18 cellular contexts compared by ENCODE assay signal in genomic region chr7:55077581-55078410, GRCh38. TPM values are rescaled to one million over a fixed set of nuclear protein-coding genes. Genes with fewer than 3 reads are reported as not detected.
DNase-seq lines count a peak whose midpoint lies in the region; ATAC-seq and TF ChIP-seq lines count a peak whose summit lies in the region.
"Had no signal": no experiment of that assay in that cellular context is flagged by ENCODE, and none has a peak within 500 bp of the region (broad histone marks: within the 10 kb centered on the region; RNA-seq: fewer than 3 reads in every experiment).

No MANE protein-coding gene starts in this region.

- DNase-seq in breast epithelium (ENCODE audit: low spot score in 2 of 2) (no peak), mammary epithelial cell (no peak), tibial nerve (ENCODE audit: low spot score in 2 of 2) (no peak), tibial artery (no peak)
- DNase-seq: activated CD8-positive, alpha-beta T cell treated with anti-CD3 and anti-CD28 coated beads, Interleukin-2, amount 10 ng/mL, durations not matched to agents 7 days and 5 days; activated T-cell treated with anti-CD3 and anti-CD28 coated beads, Interleukin-2, amount 50 U/mL, for 48 hours; MG63; naive B cell; NCI-H1436 treated with DMSO at 0.1 percent for 48 hours; NCI-H226; SHP77; trophoblast cell had no signal

- no peak for TF ChIP-seq CTCF in breast epithelium (IDR thresholded peaks at IDR 0.05)
- no peak for TF ChIP-seq CTCF in mammary epithelial cell (conservative IDR thresholded peaks at IDR 0.05 in 1 of 2, IDR thresholded peaks at IDR 0.05 in 1 of 2; ENCODE audit: extremely low read depth in 1 of 2, insufficient read depth in 1 of 2, low read depth in 1 of 2, low read length in 2 of 2)
- no peak for TF ChIP-seq CTCF in tibial nerve (IDR thresholded peaks at IDR 0.05)
- TF ChIP-seq CTCF in tibial artery (IDR thresholded peaks at IDR 0.05) = no peak

- intact Hi-C loops in breast epithelium (cut with DNase I; ENCODE audit: low total_unique reads) (no loop called here), mammary epithelial cell (cut with micrococcal nuclease) (no loop called here), tibial artery (cut with DNase I; ENCODE audit: low total_unique reads) (loop anchor here (10.0 kb wide), 1 partner anchor 47 kb away; no protein-coding TSS in a partner anchor)

- H4K20me1 ChIP-seq in mammary epithelial cell (ENCODE audit: insufficient read depth, low read length) = peaks cover 4% of the 10 kb centered on the region

- TF ChIP-seq POLR2A in breast epithelium (IDR thresholded peaks at IDR 0.05) = no peak
- TF ChIP-seq POLR2A in tibial nerve (IDR thresholded peaks at IDR 0.05) = no peak

- 94% methylated on average over 18 of the region's 34 CpGs for WGBS in mammary epithelial cell (ENCODE audit: low coverage, missing lambda C conversion rate)
- 72 to 80% methylated on average over 26 to 34 of the region's 34 CpGs for WGBS in esophagus, 2 donors
- 76 to 81% methylated on average over 28 to 34 of the region's 34 CpGs for WGBS in tibial nerve, 2 donors

- TF ChIP-seq EP300 in tibial nerve (IDR thresholded peaks at IDR 0.05) = no peak

- H3K27ac ChIP-seq in breast epithelium (peak overlapping the region; percentile 16 to 33), mammary epithelial cell (ENCODE audit: insufficient read depth, low read depth, low read length) (no peak overlapping the region), esophagus (ENCODE audit: low read depth in 2 of 2, low read length in 1 of 2) (peak overlapping the region; percentile 51 to 56), tibial nerve (peak overlapping the region in 3 of 4 donors; percentile 68 to 87 (median 78)), tibial artery (no peak overlapping the region)
- H3K27ac ChIP-seq: BLaER1 treated with 17β-estradiol and CSF1 and Interleukin-3, amounts not matched to agents 10 nM and 100 nM had no signal

- no peak overlapping the region for H3K9ac ChIP-seq in mammary epithelial cell (ENCODE audit: insufficient read depth, low read length)
- H3K9ac ChIP-seq in mucosa of stomach (ENCODE audit: low read length) = peak overlapping the region; percentile 61
- H3K9ac ChIP-seq: BLaER1 treated with 17β-estradiol and CSF1 and Interleukin-3, amounts not matched to agents 10 nM and 100 nM had no signal

- H3K9me3 ChIP-seq in breast epithelium (no peaks in the 10 kb centered on the region), mammary epithelial cell (replicated peaks; ENCODE audit: insufficient read depth, low read length) (no peaks in the 10 kb centered on the region), esophagus (ENCODE audit: control insufficient read depth in 2 of 2, insufficient read depth in 1 of 2, low read depth in 1 of 2, low read length in 1 of 2) (no peaks in the 10 kb centered on the region), mucosa of stomach (ENCODE audit: control insufficient read depth, low read length) (no peaks in the 10 kb centered on the region), tibial nerve (no peaks in the 10 kb centered on the region), tibial artery (no peaks in the 10 kb centered on the region)
- H3K9me3 ChIP-seq: BLaER1 treated with 17β-estradiol and CSF1 and Interleukin-3, amounts not matched to agents 10 nM and 100 nM; MG63 had no signal

- ATAC-seq in HG03354 (IDR thresholded peaks at IDR 0.05; ENCODE audit: poor library complexity, severe bottlenecking, unreplicated experiment) = no peak
- no peak for ATAC-seq in SK-N-SH treated with all-trans-retinoic acid at 6 μM for 48 hours
- ATAC-seq: activated CD8-positive, alpha-beta T cell treated with anti-CD3 and anti-CD28 coated beads, Interleukin-2, amount 10 ng/mL, durations not matched to agents 7 days and 5 days; activated naive CD4-positive, alpha-beta T cell treated with anti-CD3 and anti-CD28 coated beads, Interleukin-2, amount 50 U/mL, for 72 hours had no signal

- CTCF ChIA-PET in mammary epithelial cell (lab: Charles Lee; ENCODE audit: low non-redundant PET) = no interaction called here

- H3K36me3 ChIP-seq in breast epithelium = no peaks in the 10 kb centered on the region
- H3K36me3 ChIP-seq in mammary epithelial cell (ENCODE audit: insufficient read depth, low read length) = peaks cover 15% of the 10 kb centered on the region
- peaks cover 0 to 4% of the 10 kb centered on the region in 2 donors for H3K36me3 ChIP-seq in esophagus (ENCODE audit: control insufficient read depth in 2 of 2, insufficient read depth in 2 of 2, low read length in 1 of 2)
- no peaks in the 10 kb centered on the region for H3K36me3 ChIP-seq in mucosa of stomach (ENCODE audit: control insufficient read depth, insufficient read depth, low read length)
- H3K36me3 ChIP-seq in tibial nerve = no peaks in the 10 kb centered on the region
- no peaks in the 10 kb centered on the region for H3K36me3 ChIP-seq in tibial artery
- H3K36me3 ChIP-seq: BLaER1 treated with 17β-estradiol and CSF1 and Interleukin-3, amounts not matched to agents 10 nM and 100 nM had no signal

- in situ Hi-C loops in mammary epithelial cell (cut with MboI; ENCODE audit: low sequenced_read_pairs in 2 of 2) = no loop called here

- dilution Hi-C loops in mammary epithelial cell (cut with HindIII; ENCODE audit: low sequenced_read_pairs) = no loop called here

- H3K79me2 ChIP-seq in mammary epithelial cell (ENCODE audit: insufficient read depth, low read length) = peaks cover 96% of the 10 kb centered on the region

- BruUV-seq in mammary epithelial cell (replicated peaks; lab: Mats Ljungman, UMichigan) = no TSS peak

- H3K4me1 ChIP-seq in breast epithelium = peaks cover 0 to 4% of the 10 kb centered on the region in 2 donors
- H3K4me1 ChIP-seq in mammary epithelial cell (ENCODE audit: insufficient read depth, low read length) = peaks cover 30% of the 10 kb centered on the region
- H3K4me1 ChIP-seq in esophagus (ENCODE audit: control insufficient read depth in 2 of 2, insufficient read depth in 2 of 2, low read length in 1 of 2) = peaks cover 4 to 14% of the 10 kb centered on the region in 2 donors
- H3K4me1 ChIP-seq in mucosa of stomach (ENCODE audit: control insufficient read depth, insufficient read depth, low read length) = peaks cover 70% of the 10 kb centered on the region
- H3K4me1 ChIP-seq in tibial nerve = peaks cover 0 to 96% (median 35%) of the 10 kb centered on the region in 4 donors
- peaks cover 0 to 68% (median 23%) of the 10 kb centered on the region in 4 donors for H3K4me1 ChIP-seq in tibial artery

- no peak overlapping the region for H3K4me2 ChIP-seq in mammary epithelial cell (ENCODE audit: insufficient read depth, low read depth, low read length)

- H3K4me3 ChIP-seq in breast epithelium = no peak overlapping the region
- no peak overlapping the region for H3K4me3 ChIP-seq in mammary epithelial cell (replicated peaks in 1 of 3; ENCODE audit: insufficient read depth in 1 of 3, low read depth in 2 of 3, low read length in 3 of 3)
- H3K4me3 ChIP-seq in esophagus (ENCODE audit: low read depth in 1 of 2, low read length in 2 of 2) = no peak overlapping the region
- no peak overlapping the region for H3K4me3 ChIP-seq in mucosa of stomach (ENCODE audit: low read length)
- H3K4me3 ChIP-seq in tibial nerve = no peak overlapping the region
- H3K4me3 ChIP-seq in tibial artery = no peak overlapping the region
- H3K4me3 ChIP-seq: BLaER1 treated with 17β-estradiol and CSF1 and Interleukin-3, amounts not matched to agents 10 nM and 100 nM; MG63 had no signal

- H3K27me3 ChIP-seq in breast epithelium = no peaks in the 10 kb centered on the region
- no peaks in the 10 kb centered on the region for H3K27me3 ChIP-seq in mammary epithelial cell (ENCODE audit: insufficient read depth, low read length)
- no peaks in the 10 kb centered on the region for H3K27me3 ChIP-seq in esophagus (ENCODE audit: control insufficient read depth in 1 of 2, insufficient read depth in 2 of 2, low read length in 2 of 2)
- H3K27me3 ChIP-seq in mucosa of stomach (ENCODE audit: control insufficient read depth, insufficient read depth, low read length) = no peaks in the 10 kb centered on the region
- H3K27me3 ChIP-seq in tibial nerve = no peaks in the 10 kb centered on the region
- H3K27me3 ChIP-seq in tibial artery = no peaks in the 10 kb centered on the region
- H3K27me3 ChIP-seq: MG63 had no signal

- no peak overlapping the region for H2AFZ ChIP-seq in mammary epithelial cell (ENCODE audit: low read depth, low read length)

TF ChIP-seq in SK-N-SH treated with all-trans-retinoic acid at 6 μM for 48 hours, 23 proteins besides CTCF, POLR2A, EP300 and RAD21 (continues in another document):
- TF ChIP-seq SNAI2 (CRISPR knock-in tag; IDR thresholded peaks at IDR 0.05) (no peak), TOX (CRISPR knock-in tag; IDR thresholded peaks at IDR 0.05; ENCODE audit: borderline replicate concordance) (no peak), ARNTL (CRISPR knock-in tag; IDR thresholded peaks at IDR 0.05; ENCODE audit: borderline replicate concordance, low read depth) (no peak), ZFP30 (CRISPR knock-in tag; IDR thresholded peaks at IDR 0.05) (no peak), PATZ1 (CRISPR knock-in tag; IDR thresholded peaks at IDR 0.05; ENCODE audit: borderline replicate concordance) (no peak), ZNF565 (CRISPR knock-in tag; conservative IDR thresholded peaks at IDR 0.05; ENCODE audit: low read depth) (no peak)

RNA-seq across cellular contexts. Expression of gene EGFR, which starts 59.0 kb away (rescaled TPM):
- total RNA-seq in breast epithelium (100 to 1,000 TPM in 1 of 3 donors, 10 to 100 TPM in 2; 61.9 to 164 (median 65.0) TPM), mammary epithelial cell (100 to 1,000 TPM; 304 to 534 TPM), tibial nerve (100 to 1,000 TPM in 3 of 4 donors, 10 to 100 TPM in 1; 72.3 to 136 (median 127) TPM)
- polyA plus RNA-seq in mammary epithelial cell (169 TPM), esophagus (10 to 100 TPM; 12.8 to 16.1 TPM)
- 379 TPM for polyA minus RNA-seq in mammary epithelial cell
- total RNA-seq: activated CD8-positive, alpha-beta T cell treated with anti-CD3 and anti-CD28 coated beads, Interleukin-2, amount 10 ng/mL, durations not matched to agents 7 days and 5 days; activated naive CD4-positive, alpha-beta T cell treated with anti-CD3 and anti-CD28 coated beads, Interleukin-2, amount 50 U/mL, for 72 hours had no signal

Comparison
In these comparisons a context has a peak if more than half of its experiments do, and no peak if none do; other contexts are left out.
1. H3K27ac ChIP-seq: peak in breast epithelium (2 of 2), esophagus (2 of 2) and tibial nerve (3 of 4); none in mammary epithelial cell (single experiment) and tibial artery (0 of 2).